16 cellular contexts compared by ENCODE assay signal in genomic region chr22:30875481-30876215, GRCh38.
DNase-seq lines count a peak whose midpoint lies in the region; TF ChIP-seq lines count a peak whose summit lies in the region.
"Had no signal": no experiment of that assay in that cellular context is flagged by ENCODE, and none has a peak within 500 bp of the region (broad histone marks: within the 10 kb centered on the region; RNA-seq: fewer than 3 reads in every experiment).

No MANE protein-coding gene starts in this region.

- no peak overlapping the region for H3K4me3 ChIP-seq in BLaER1 treated with 17β-estradiol and CSF1 and Interleukin-3, amounts not matched to agents 10 nM and 100 nM
- H3K4me3 ChIP-seq in adrenal gland (no peak overlapping the region), left ventricle myocardium inferior (no peak overlapping the region)
- H3K4me3 ChIP-seq: gastroesophageal sphincter, SJCRH30 had no signal

- peak overlapping the region in 8 of 11 experiments; percentile 71 to 98 (median 84); a peak in 13 of 22 replicates for H3K4me2 ChIP-seq in BLaER1 treated with 17β-estradiol and CSF1 and Interleukin-3, amounts not matched to agents 10 nM and 100 nM

- intact Hi-C loops in adrenal gland (cut with DNase I), result no loop called here
- intact Hi-C loops in left ventricle myocardium inferior (cut with micrococcal nuclease), result no loop called here

- H3K27me3 ChIP-seq in BLaER1 treated with 17β-estradiol and CSF1 and Interleukin-3, amounts not matched to agents 10 nM and 100 nM, result no peaks in the 10 kb centered on the region
- no peaks in the 10 kb centered on the region for H3K27me3 ChIP-seq in adrenal gland
- no peaks in the 10 kb centered on the region for H3K27me3 ChIP-seq in left ventricle myocardium inferior (ENCODE audit: low read depth)
- H3K27me3 ChIP-seq: gastroesophageal sphincter had no signal

- H3K27ac ChIP-seq in BLaER1 treated with 17β-estradiol and CSF1 and Interleukin-3, amounts not matched to agents 10 nM and 100 nM, result no peak overlapping the region
- peak overlapping the region in 3 of 5 donors; percentile 55 to 76 (median 68) for H3K27ac ChIP-seq in adrenal gland
- peak overlapping the region; percentile 85 for H3K27ac ChIP-seq in left ventricle myocardium inferior (replicated peaks)
- H3K27ac ChIP-seq: gastroesophageal sphincter, SJCRH30 had no signal

- no peak overlapping the region for H3K9ac ChIP-seq in BLaER1 treated with 17β-estradiol and CSF1 and Interleukin-3, amounts not matched to agents 10 nM and 100 nM

- no peaks in the 10 kb centered on the region for H3K9me3 ChIP-seq in BLaER1 treated with 17β-estradiol and CSF1 and Interleukin-3, amounts not matched to agents 10 nM and 100 nM (replicated peaks in 1 of 11)
- H3K9me3 ChIP-seq in adrenal gland (replicated peaks in 1 of 3) (no peaks in the 10 kb centered on the region), left ventricle myocardium inferior (replicated peaks) (no peaks in the 10 kb centered on the region)
- H3K9me3 ChIP-seq: gastroesophageal sphincter, SJCRH30 had no signal

- H3K36me3 ChIP-seq in BLaER1 treated with 17β-estradiol and CSF1 and Interleukin-3, amounts not matched to agents 10 nM and 100 nM, result no peaks in the 10 kb centered on the region
- no peaks in the 10 kb centered on the region for H3K36me3 ChIP-seq in adrenal gland (replicated peaks in 1 of 2)
- no peaks in the 10 kb centered on the region for H3K36me3 ChIP-seq in left ventricle myocardium inferior
- H3K36me3 ChIP-seq: SJCRH30 had no signal

- H4K20me1 ChIP-seq in BLaER1 treated with 17β-estradiol and CSF1 and Interleukin-3, amounts not matched to agents 10 nM and 100 nM, result peaks cover 0 to 13% (median 0%) of the 10 kb centered on the region in 11 experiments; a peak in 2 of 22 replicates

- TF ChIP-seq CTCF in adrenal gland (IDR thresholded peaks at IDR 0.05) (no peak), left ventricle myocardium inferior (IDR thresholded peaks at IDR 0.05; ENCODE audit: borderline replicate concordance) (no peak)

- peak in 1 of 2 donors; percentile 44 for TF ChIP-seq POLR2A in adrenal gland (IDR thresholded peaks at IDR 0.05)

- 51 to 69% (median 64%) methylated on average over 2 to 17 of the region's 17 CpGs for WGBS in adrenal gland, 4 donors

- H3K4me1 ChIP-seq in BLaER1 treated with 17β-estradiol and CSF1 and Interleukin-3, amounts not matched to agents 10 nM and 100 nM, result peaks cover 5 to 66% (median 50%) of the 10 kb centered on the region in 10 experiments; a peak in 19 of 20 replicates
- H3K4me1 ChIP-seq in adrenal gland (replicated peaks in 1 of 2) (peaks cover 8 to 33% of the 10 kb centered on the region in 2 donors), left ventricle myocardium inferior (peaks cover 52% of the 10 kb centered on the region)
- H3K4me1 ChIP-seq: SJCRH30 had no signal

- peak; percentile 75 to 97 (median 89) for DNase-seq in adrenal gland
- DNase-seq in left ventricle myocardium inferior, result peak; percentile 76
- DNase-seq in pons (ENCODE audit: low spot score), result peak; percentile 49
- DNase-seq in NCI-H1105 (lab: John Stamatoyannopoulos, UW), result no peak
- no peak for DNase-seq in DMS 273 treated with DMSO at 0.1 percent for 48 hours (lab: John Stamatoyannopoulos, UW)
- no peak for DNase-seq in iPS-NIHi7 (ENCODE audit: extremely low spot score)
- DNase-seq in SW480 (ENCODE audit: low spot score), result no peak
- DNase-seq: activated CD4-positive, alpha-beta T cell treated with anti-CD3 and anti-CD28 coated beads for 4 hours; activated naive CD4-positive, alpha-beta T cell treated with anti-CD3 and anti-CD28 coated beads, Interleukin-2, amount 50 U/mL, for 16 hours; naive B cell; SJCRH30; stimulated activated CD4-positive, alpha-beta T cell treated with anti-CD3 and anti-CD28 coated beads, Interleukin-4, amount 100 ng/mL, for 24 hours; T1000; trophoblast cell had no signal

Comparison
In these comparisons a context has a peak if more than half of its experiments do, and no peak if none do; other contexts are left out.
1. H3K27ac ChIP-seq: peak in adrenal gland (3 of 5) and left ventricle myocardium inferior (single experiment); none in BLaER1 treated with 17β-estradiol and CSF1 and Interleukin-3, amounts not matched to agents 10 nM and 100 nM (0 of 11).
2. DNase-seq: peak in adrenal gland (7 of 7), left ventricle myocardium inferior (single experiment) and pons (single experiment); none in NCI-H1105 (single experiment), DMS 273 treated with DMSO at 0.1 percent for 48 hours (single experiment), iPS-NIHi7 (single experiment) and SW480 (single experiment).